Comparison of ENCODE assay signal across 8 cellular contexts in the genomic region with DNA sequence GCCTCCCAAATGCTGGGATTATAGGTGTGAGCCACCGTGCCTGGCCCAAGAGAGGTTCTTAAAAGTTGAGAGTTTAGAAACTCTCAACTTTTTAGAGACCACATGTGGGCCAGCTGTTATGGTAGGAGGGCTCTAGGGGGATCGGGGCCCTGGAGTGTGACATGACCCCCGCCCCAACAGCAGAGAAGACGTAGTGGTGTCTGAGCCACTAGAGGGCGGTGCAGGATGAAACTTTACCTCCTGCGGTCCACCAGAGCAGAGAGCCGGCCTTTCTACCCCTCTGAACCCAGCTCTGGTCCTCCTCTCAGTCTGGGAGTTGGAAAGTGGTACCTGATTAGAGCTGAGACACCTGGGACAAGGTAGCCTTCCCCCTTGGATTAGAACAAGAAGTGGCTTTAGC. TPM values are rescaled to one million over a fixed set of nuclear protein-coding genes. Genes with fewer than 3 reads are reported as not detected.
A peak's percentile ranks its signal among the peaks of the same experiment; 100 is the strongest.
DNase-seq lines count a peak whose midpoint lies in the region; ATAC-seq, FAIRE-seq and TF ChIP-seq lines count a peak whose summit lies in the region.

No MANE protein-coding gene starts in this region.

- DNase-seq in AG04449 (ENCODE audit: low read depth, low spot score) (no peak), GM19239 (ENCODE audit: insufficient read length, low spot score) (peak; percentile 69), NCI-H345 (lab: John Stamatoyannopoulos, UW) (peak; percentile 38), dermis microvascular lymphatic vessel endothelial cell (ENCODE audit: low read depth in 2 of 2) (peak; percentile 43 to 68), medulla oblongata (ENCODE audit: extremely low spot score) (peak; percentile 55)
- peak; percentile 84 for DNase-seq in activated CD4-positive, alpha-beta T cell treated with anti-CD3 and anti-CD28 coated beads, Interleukin-2, amount 10 ng/mL, durations not matched to agents 24 days and 14 days
- peak; percentile 52 for DNase-seq in stimulated activated naive CD8-positive, alpha-beta T cell treated with anti-CD3 and anti-CD28 coated beads, Interleukin-15, Interleukin-2, amounts not matched to agents 100 U/mL and 50 U/mL, for 24 hours

- ATAC-seq in stimulated activated naive CD8-positive, alpha-beta T cell treated with anti-CD3 and anti-CD28 coated beads, Interleukin-15, Interleukin-2, amounts not matched to agents 100 U/mL and 50 U/mL, for 24 hours: peak; percentile 45
- no peak for ATAC-seq in HG02759 (IDR thresholded peaks at IDR 0.05; ENCODE audit: unreplicated experiment)

- TF ChIP-seq CTCF in AG04449 (IDR thresholded peaks at IDR 0.05; ENCODE audit: insufficient read depth, low read length, missing control alignments): peak; percentile 74

- peak; percentile 60 for FAIRE-seq in GM19239 (lab: Jason Lieb, UNC)

- peaks cover 7% of the 10 kb centered on the region for H3K4me1 Mint-ChIP-seq in activated CD4-positive, alpha-beta T cell treated with anti-CD3 and anti-CD28 coated beads, Interleukin-2, amount 10 ng/mL, durations not matched to agents 24 days and 14 days

- CTCF ChIA-PET in AG04449 (lab: Yijun Ruan, JAX): interaction anchor here (0.7 to 22.1 kb wide), 39 partner anchors 8 to 635 kb away, joined by 3 to 600 read pairs (median 4); a partner anchor contains a TSS

- POLR2A ChIA-PET in AG04449 (lab: Yijun Ruan, JAX): interaction anchor here (0.6 kb wide), 1 partner anchor 147 kb away, joined by 3 read pairs; a partner anchor contains a TSS

- intact Hi-C loops in activated CD4-positive, alpha-beta T cell treated with anti-CD3 and anti-CD28 coated beads, Interleukin-2, amount 10 ng/mL, durations not matched to agents 24 days and 14 days (cut with micrococcal nuclease): loop anchor here (2.0 kb wide), 1 partner anchor 40 kb away; no protein-coding TSS in a partner anchor

- H3K9me3 Mint-ChIP-seq in activated CD4-positive, alpha-beta T cell treated with anti-CD3 and anti-CD28 coated beads, Interleukin-2, amount 10 ng/mL, durations not matched to agents 24 days and 14 days: no peaks in the 10 kb centered on the region

- H3K27me3 Mint-ChIP-seq in activated CD4-positive, alpha-beta T cell treated with anti-CD3 and anti-CD28 coated beads, Interleukin-2, amount 10 ng/mL, durations not matched to agents 24 days and 14 days: no peaks in the 10 kb centered on the region

- H3K27ac Mint-ChIP-seq in activated CD4-positive, alpha-beta T cell treated with anti-CD3 and anti-CD28 coated beads, Interleukin-2, amount 10 ng/mL, durations not matched to agents 24 days and 14 days: no peak overlapping the region

- H3K4me3 ChIP-seq in AG04449 (ENCODE audit: low read depth, low read length): no peak overlapping the region

- no peak overlapping the region for H3K4me3 Mint-ChIP-seq in activated CD4-positive, alpha-beta T cell treated with anti-CD3 and anti-CD28 coated beads, Interleukin-2, amount 10 ng/mL, durations not matched to agents 24 days and 14 days

- peaks cover 57% of the 10 kb centered on the region for H3K36me3 Mint-ChIP-seq in activated CD4-positive, alpha-beta T cell treated with anti-CD3 and anti-CD28 coated beads, Interleukin-2, amount 10 ng/mL, durations not matched to agents 24 days and 14 days (ENCODE audit: low read depth)

RNA-seq across cellular contexts. Expression of a gene that starts 7.4 kb away (rescaled TPM):
- total RNA-seq in activated CD4-positive, alpha-beta T cell treated with anti-CD3 and anti-CD28 coated beads, Interleukin-2, amount 10 ng/mL, durations not matched to agents 24 days and 14 days: 192 and 202 TPM in 2 replicates
- 47.8 and 62.8 TPM in 2 replicates for total RNA-seq in dermis microvascular lymphatic vessel endothelial cell

RNA-seq across cellular contexts. Expression of a gene that starts 20.6 kb away (rescaled TPM):
- not detected in 2 replicates for total RNA-seq in activated CD4-positive, alpha-beta T cell treated with anti-CD3 and anti-CD28 coated beads, Interleukin-2, amount 10 ng/mL, durations not matched to agents 24 days and 14 days
- not detected in 2 replicates for total RNA-seq in dermis microvascular lymphatic vessel endothelial cell

RNA-seq across cellular contexts. Expression of a gene that starts 37.0 kb away (rescaled TPM):
- total RNA-seq in activated CD4-positive, alpha-beta T cell treated with anti-CD3 and anti-CD28 coated beads, Interleukin-2, amount 10 ng/mL, durations not matched to agents 24 days and 14 days: 61.5 and 69.4 TPM in 2 replicates
- total RNA-seq in dermis microvascular lymphatic vessel endothelial cell: 18.9 and 27.1 TPM in 2 replicates

RNA-seq across cellular contexts. Expression of a gene that starts 59.3 kb away (rescaled TPM):
- total RNA-seq in activated CD4-positive, alpha-beta T cell treated with anti-CD3 and anti-CD28 coated beads, Interleukin-2, amount 10 ng/mL, durations not matched to agents 24 days and 14 days: 4.4 and 4.5 TPM in 2 replicates
- total RNA-seq in dermis microvascular lymphatic vessel endothelial cell: 5.5 and 9.5 TPM in 2 replicates
